In genomic region chr9:32581512-32582143, GRCh38 we compare ENCODE assay signal across 3 cellular contexts.
TF ChIP-seq lines count a peak whose summit lies in the region.

No MANE protein-coding gene starts in this region.

TF ChIP-seq in GM12891, 5 proteins besides CTCF, POLR2A, EP300 and RAD21 (continued from another document):
- no peak for TF ChIP-seq TAF1 (IDR thresholded peaks at IDR 0.05; ENCODE audit: low read depth, low read length)

TF ChIP-seq in SK-N-SH, 30 proteins besides CTCF, POLR2A, EP300 and RAD21 (continued from another document):
- TF ChIP-seq, protein P1, sequence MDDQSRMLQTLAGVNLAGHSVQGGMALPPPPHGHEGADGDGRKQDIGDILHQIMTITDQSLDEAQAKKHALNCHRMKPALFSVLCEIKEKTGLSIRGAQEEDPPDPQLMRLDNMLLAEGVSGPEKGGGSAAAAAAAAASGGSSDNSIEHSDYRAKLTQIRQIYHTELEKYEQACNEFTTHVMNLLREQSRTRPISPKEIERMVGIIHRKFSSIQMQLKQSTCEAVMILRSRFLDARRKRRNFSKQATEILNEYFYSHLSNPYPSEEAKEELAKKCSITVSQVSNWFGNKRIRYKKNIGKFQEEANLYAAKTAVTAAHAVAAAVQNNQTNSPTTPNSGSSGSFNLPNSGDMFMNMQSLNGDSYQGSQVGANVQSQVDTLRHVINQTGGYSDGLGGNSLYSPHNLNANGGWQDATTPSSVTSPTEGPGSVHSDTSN (IDR thresholded peaks at IDR 0.05): no peak
- peak; percentile 77 for TF ChIP-seq SMC3 (IDR thresholded peaks at IDR 0.05; ENCODE audit: low read depth, low read length)

TF ChIP-seq in neural cell, 6 proteins besides CTCF, POLR2A, EP300 and RAD21 (continued from another document):
- TF ChIP-seq REST (IDR thresholded peaks at IDR 0.05; ENCODE audit: borderline replicate concordance): no peak
